ENCODE assay signal across 19 cellular contexts in genomic region chr10:30172096-30172495, GRCh38.
DNase-seq lines count a peak whose midpoint lies in the region; ATAC-seq, FAIRE-seq and TF ChIP-seq lines count a peak whose summit lies in the region.
"Had no signal": no experiment of that assay in that cellular context is flagged by ENCODE, and none has a peak within 500 bp of the region (broad histone marks: within the 10 kb centered on the region; RNA-seq: fewer than 3 reads in every experiment).

No MANE protein-coding gene starts in this region.

- peaks cover 4% of the 10 kb centered on the region for H3K9me3 Mint-ChIP-seq in astrocyte (ENCODE audit: unreplicated experiment)
- H3K9me3 Mint-ChIP-seq: CD8-positive, alpha-beta T cell had no signal

- H3K36me3 ChIP-seq in cardiac muscle cell (no peaks in the 10 kb centered on the region), heart left ventricle (no peaks in the 10 kb centered on the region), astrocyte (ENCODE audit: insufficient read depth, low read length) (no peaks in the 10 kb centered on the region), mesodermal cell (ENCODE audit: control insufficient read depth, insufficient read depth, low read length) (no peaks in the 10 kb centered on the region)
- H3K36me3 ChIP-seq: BLaER1 treated with 17β-estradiol and CSF1 and Interleukin-3, amounts not matched to agents 10 nM and 100 nM had no signal

- H3K27me3 Mint-ChIP-seq in astrocyte (ENCODE audit: low read depth, unreplicated experiment): no peaks in the 10 kb centered on the region

- H3K79me2 ChIP-seq in astrocyte (ENCODE audit: insufficient read depth, low read length): no peaks in the 10 kb centered on the region

- 70 to 83% (median 82%) methylated on average over 4 of the region's 4 CpGs for WGBS in heart left ventricle, 4 donors
- WGBS in mesodermal cell (ENCODE audit: insufficient coverage in 2 of 2), 2 experiments: 70 to 86% methylated on average over 3 to 4 of the region's 4 CpGs

- no peak overlapping the region for H3K4me3 Mint-ChIP-seq in astrocyte (ENCODE audit: unreplicated experiment)
- H3K4me3 Mint-ChIP-seq: B cell; CD8-positive, alpha-beta T cell; H9 had no signal

- H3K4me2 ChIP-seq in astrocyte (ENCODE audit: low read length): peak overlapping the region; percentile 17

- TF ChIP-seq CTCF in cardiac muscle cell (IDR thresholded peaks at IDR 0.05; ENCODE audit: low read depth, low read length) (no peak), heart left ventricle (IDR thresholded peaks at IDR 0.05) (no peak), astrocyte (IDR thresholded peaks at IDR 0.05; ENCODE audit: insufficient read depth, low read depth, low read length) (no peak), omental fat pad (IDR thresholded peaks at IDR 0.05) (no peak)

- H4K20me1 ChIP-seq in astrocyte (ENCODE audit: insufficient read depth, low read length): no peaks in the 10 kb centered on the region
- H4K20me1 ChIP-seq: BLaER1 treated with 17β-estradiol and CSF1 and Interleukin-3, amounts not matched to agents 10 nM and 100 nM had no signal

- H3K9me3 ChIP-seq in cardiac muscle cell (ENCODE audit: low read depth) (no peaks in the 10 kb centered on the region), heart left ventricle (no peaks in the 10 kb centered on the region), astrocyte (ENCODE audit: insufficient read depth, low read depth, low read length) (peaks cover 4% of the 10 kb centered on the region), mesodermal cell (ENCODE audit: control insufficient read depth, low read length) (peaks cover 5% of the 10 kb centered on the region)

- H2AFZ ChIP-seq in astrocyte (ENCODE audit: low read depth, low read length): no peak overlapping the region

- no peak overlapping the region for H3K27ac Mint-ChIP-seq in astrocyte (ENCODE audit: unreplicated experiment)
- H3K27ac Mint-ChIP-seq: B cell; CD8-positive, alpha-beta T cell; H9 had no signal

- H3K4me3 ChIP-seq in cardiac muscle cell (no peak overlapping the region), heart left ventricle (no peak overlapping the region), astrocyte (ENCODE audit: insufficient read depth, low read depth, low read length) (no peak overlapping the region), mesodermal cell (ENCODE audit: extremely low read depth, insufficient read depth, low read length, poor library complexity, severe bottlenecking) (no peak overlapping the region)
- H3K4me3 ChIP-seq: BLaER1 treated with 17β-estradiol and CSF1 and Interleukin-3, amounts not matched to agents 10 nM and 100 nM; GM12878 had no signal

- intact Hi-C loops in heart left ventricle (cut with DNase I): no loop called here

- H3K27me3 ChIP-seq in cardiac muscle cell (no peaks in the 10 kb centered on the region), heart left ventricle (peaks cover 0 to 3% (median 0%) of the 10 kb centered on the region in 9 donors), astrocyte (ENCODE audit: insufficient read depth, low read length) (no peaks in the 10 kb centered on the region)
- H3K27me3 ChIP-seq: BLaER1 treated with 17β-estradiol and CSF1 and Interleukin-3, amounts not matched to agents 10 nM and 100 nM had no signal

- TF ChIP-seq POLR2A in heart left ventricle (IDR thresholded peaks at IDR 0.05): no peak

- H3K4me1 Mint-ChIP-seq in astrocyte (ENCODE audit: low read depth, unreplicated experiment): peaks cover 5% of the 10 kb centered on the region
- H3K4me1 Mint-ChIP-seq: B cell, H9 had no signal

- FAIRE-seq in astrocyte (lab: Jason Lieb, UNC): peak; percentile 65
- FAIRE-seq: GM12878, H1 had no signal

- no peaks in the 10 kb centered on the region for H3K36me3 Mint-ChIP-seq in astrocyte (ENCODE audit: low read depth, unreplicated experiment)
- H3K36me3 Mint-ChIP-seq: CD8-positive, alpha-beta T cell had no signal

- no peak overlapping the region for H3K9ac ChIP-seq in astrocyte (ENCODE audit: low read length)
- H3K9ac ChIP-seq: BLaER1 treated with 17β-estradiol and CSF1 and Interleukin-3, amounts not matched to agents 10 nM and 100 nM had no signal

- ATAC-seq in heart left ventricle (no peak), omental fat pad (ENCODE audit: low FRiP score) (no peak)
- ATAC-seq: CD8-positive, alpha-beta T cell; GM12878 had no signal

- H3K4me1 ChIP-seq in cardiac muscle cell (ENCODE audit: low read depth) (peaks cover 27% of the 10 kb centered on the region), heart left ventricle (no peaks in the 10 kb centered on the region), astrocyte (ENCODE audit: insufficient read depth, low read length) (peaks cover 20% of the 10 kb centered on the region), mesodermal cell (ENCODE audit: control insufficient read depth, insufficient read depth, low read length, poor library complexity, severe bottlenecking) (peaks cover 22% of the 10 kb centered on the region)

- H3K27ac ChIP-seq in cardiac muscle cell (peak overlapping the region; percentile 77), heart left ventricle (no peak overlapping the region), astrocyte (ENCODE audit: low read depth, low read length) (no peak overlapping the region), mesodermal cell (ENCODE audit: low read depth, low read length, severe bottlenecking) (peak overlapping the region; percentile 60)
- H3K27ac ChIP-seq: BLaER1 treated with 17β-estradiol and CSF1 and Interleukin-3, amounts not matched to agents 10 nM and 100 nM; HL-60 had no signal

- DNase-seq in cardiac muscle cell (ENCODE audit: low read depth in 1 of 2, low spot score in 1 of 2) (peak in 1 of 2 donors; percentile 71), heart left ventricle (no peak), astrocyte (ENCODE audit: low read depth) (no peak), D341Med (ENCODE audit: low spot score) (no peak), omental fat pad (ENCODE audit: low spot score) (no peak)
- no peak for DNase-seq in stimulated activated CD4-positive, alpha-beta T cell treated with anti-CD3 and anti-CD28 coated beads, Interleukin-2, amount 100 ng/mL, for 24 hours
- DNase-seq: 8988T; Calu3; CD8-positive, alpha-beta T cell; DMS 273 treated with DMSO at 0.1 percent for 48 hours; DMS53; DND-41; H9 had no signal

Comparison
In these comparisons a context has a peak if more than half of its experiments do, and no peak if none do; other contexts are left out.
1. H3K27ac ChIP-seq: peak in cardiac muscle cell (single experiment) and mesodermal cell (single experiment); none in heart left ventricle (0 of 12) and astrocyte (single experiment).